34 cellular contexts compared by ENCODE assay signal in the genomic region with DNA sequence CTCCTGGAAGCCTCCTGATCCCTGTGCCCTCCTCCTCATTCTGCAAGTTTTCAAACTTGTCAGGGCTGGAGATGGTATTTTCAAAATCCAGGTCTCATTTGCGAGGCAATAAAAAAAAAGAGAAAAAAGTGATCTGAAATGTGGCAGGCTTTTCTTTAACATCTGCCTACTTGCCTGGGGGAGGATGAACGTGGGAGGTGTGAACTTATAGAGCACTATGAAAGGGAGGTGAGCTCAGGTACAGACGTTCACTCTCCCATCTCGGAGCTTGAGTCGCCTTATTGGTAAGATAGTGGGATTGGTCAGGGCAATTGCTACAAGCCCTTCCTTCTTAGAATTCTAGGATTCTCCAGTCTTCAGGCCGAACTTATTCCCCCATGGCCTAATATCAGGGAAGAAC.
"Had no signal": no experiment of that assay in that cellular context is flagged by ENCODE, and none has a peak within 500 bp of the region (broad histone marks: within the 10 kb centered on the region; RNA-seq: fewer than 3 reads in every experiment).

No MANE protein-coding gene starts in this region.

- H3K9me3 ChIP-seq: MG63 had no signal

- H3K36me3 ChIP-seq: MG63 had no signal

- H3K4me3 ChIP-seq: MG63 had no signal

- DNase-seq: Karpas-422, Kasumi-1, MG63, MM.1S, MV-4-11, NCI-H1048, NCI-H1092, NCI-H1092 treated with DMSO at 0.1 percent for 48 hours, NCI-H1105, NCI-H1105 treated with DMSO at 0.1 percent for 48 hours, NCI-H1417, NCI-H1417 treated with DMSO at 0.1 percent for 48 hours, NCI-H1436, NCI-H1436 treated with DMSO at 0.1 percent for 48 hours, NCI-H146, NCI-H1694, NCI-H1694 treated with DMSO at 0.1 percent for 48 hours, NCI-H187, NCI-H187 treated with DMSO at 0.1 percent for 48 hours, NCI-H1930, NCI-H2029, NCI-H2029 treated with DMSO at 0.1 percent for 48 hours, NCI-H2081, NCI-H2081 treated with DMSO at 0.1 percent for 48 hours, NCI-H2107, NCI-H2171, NCI-H2171 treated with DMSO at 0.1 percent for 48 hours, NCI-H2227 treated with DMSO at 0.1 percent for 48 hours, NCI-H226, NCI-H345, NCI-H446, NCI-H446 treated with DMSO at 0.1 percent for 48 hours, NCI-H510A, NCI-H510A treated with DMSO at 0.1 percent for 48 hours had no signal

- H3K27me3 ChIP-seq: MG63 had no signal
